Comparison of ENCODE assay signal across 19 cellular contexts in the genomic region with DNA sequence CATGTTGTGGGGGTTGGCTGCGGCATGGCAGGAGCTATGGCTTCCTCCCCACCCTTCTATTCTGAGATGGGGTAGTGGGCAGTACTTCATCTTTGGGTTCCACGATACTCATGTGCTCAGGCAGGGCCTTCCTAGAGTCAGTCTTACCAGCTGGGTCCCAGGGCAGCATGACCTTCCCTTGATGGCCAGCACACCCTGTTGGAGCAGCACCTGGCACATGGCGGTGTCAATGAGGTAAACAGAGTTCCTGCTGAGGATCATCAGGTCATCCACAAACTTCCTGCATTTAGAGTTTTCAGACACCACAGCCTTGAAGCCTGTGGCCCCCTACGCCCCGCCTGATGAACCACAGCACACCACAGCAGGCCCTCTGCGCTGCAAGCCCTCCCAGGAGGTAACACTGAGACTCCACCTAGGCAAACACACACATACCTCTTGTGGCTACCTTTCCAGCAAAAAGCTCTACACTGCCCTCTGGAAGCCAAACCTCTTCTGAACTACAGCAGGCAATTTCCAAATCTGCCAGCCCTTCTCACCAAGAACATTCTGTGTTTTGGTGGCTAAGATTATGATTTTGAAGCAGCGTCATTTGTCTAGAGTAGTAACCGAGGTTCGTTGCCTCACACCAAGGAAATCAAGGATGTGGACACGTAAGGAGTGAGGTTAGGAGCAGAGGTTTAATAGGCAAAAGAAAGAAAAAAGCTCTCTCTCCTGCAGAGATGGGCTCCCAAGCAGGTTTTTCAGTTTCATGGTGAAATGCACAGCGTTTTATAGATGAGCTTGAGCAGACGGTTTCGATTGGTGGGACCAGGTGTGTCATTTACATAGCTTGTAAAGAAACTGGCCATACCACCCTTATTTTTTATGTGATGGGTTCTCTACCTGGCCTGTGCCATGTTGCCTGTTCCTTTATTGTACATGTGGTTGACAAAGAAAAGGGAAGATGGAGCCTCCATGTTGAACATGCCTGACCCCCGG. TPM values are rescaled to one million over a fixed set of nuclear protein-coding genes. Genes with fewer than 3 reads are reported as not detected.
A peak's percentile ranks its signal among the peaks of the same experiment; 100 is the strongest.
DNase-seq lines count a peak whose midpoint lies in the region; ATAC-seq and TF ChIP-seq lines count a peak whose summit lies in the region.
"Had no signal": no experiment of that assay in that cellular context is flagged by ENCODE, and none has a peak within 500 bp of the region (broad histone marks: within the 10 kb centered on the region; RNA-seq: fewer than 3 reads in every experiment).

No MANE protein-coding gene starts in this region.

- H2AFZ ChIP-seq in H9 (ENCODE audit: low read length): no peak overlapping the region

- H3K27me3 ChIP-seq in H9 (ENCODE audit: insufficient read depth, low read length) (no peaks in the 10 kb centered on the region), colonic mucosa (no peaks in the 10 kb centered on the region)
- H3K27me3 ChIP-seq: tibial artery had no signal

- H4K91ac ChIP-seq in H9 (ENCODE audit: insufficient read length, low read depth, low read length): no peak overlapping the region

- no peak overlapping the region for H3K27ac ChIP-seq in H9 (ENCODE audit: insufficient read length, low read depth, low read length)
- H3K27ac ChIP-seq in colonic mucosa: no peak overlapping the region
- H3K27ac ChIP-seq: BLaER1 treated with 17β-estradiol and CSF1 and Interleukin-3, amounts not matched to agents 10 nM and 100 nM; tibial artery had no signal

- no peak overlapping the region for H3K4ac ChIP-seq in H9 (ENCODE audit: low read depth, low read length)

- ATAC-seq in mucosa of descending colon (peak; percentile 72), HG02763 (IDR thresholded peaks at IDR 0.05; ENCODE audit: unreplicated experiment) (no peak)
- ATAC-seq: naive thymus-derived CD8-positive, alpha-beta T cell had no signal

- H4K8ac ChIP-seq in H9 (replicated peaks; ENCODE audit: insufficient read length, low read depth, low read length): no peak overlapping the region

- WGBS in H9 (ENCODE audit: extremely low coverage, insufficient read length, low lambda C conversion rate): no CpG with 5 or more reads among the region's 14 CpGs

- DNase-seq in H9 (peak; percentile 46), NCI-H748 (lab: John Stamatoyannopoulos, UW; ENCODE audit: unreplicated experiment) (peak; percentile 51), colonic mucosa (peak; percentile 44), mucosa of descending colon (peak in 1 of 3 donors; percentile 54), medulla oblongata (ENCODE audit: extremely low spot score) (no peak), NCI-H2227 treated with DMSO at 0.1 percent for 48 hours (lab: John Stamatoyannopoulos, UW) (no peak)
- no peak for DNase-seq in stimulated activated CD8-positive, alpha-beta memory T cell treated with anti-CD3 and anti-CD28 coated beads, Interleukin-4, amount 100 ng/mL, for 48 hours
- DNase-seq: activated CD4-positive, alpha-beta T cell treated with anti-CD3 and anti-CD28 coated beads for 4 hours; activated naive CD4-positive, alpha-beta T cell treated with anti-CD3 and anti-CD28 coated beads, Interleukin-2, amount 50 U/mL, for 16 hours; GDM1; naive thymus-derived CD8-positive, alpha-beta T cell; NCI-H1105; T-helper 2 cell; tibial artery had no signal

- intact Hi-C loops in colonic mucosa (cut with DNase I): no loop called here
- intact Hi-C loops in mucosa of descending colon (cut with DNase I, micrococcal nuclease): no loop called here

- no peak overlapping the region for H3K4me3 Mint-ChIP-seq in H9
- H3K4me3 Mint-ChIP-seq: brain; naive thymus-derived CD8-positive, alpha-beta T cell had no signal

- no peaks in the 10 kb centered on the region for H3K79me1 ChIP-seq in H9 (ENCODE audit: insufficient read depth, low read depth, low read length, poor library complexity, severe bottlenecking)

- no peak overlapping the region for H3K18ac ChIP-seq in H9 (ENCODE audit: insufficient read length, low read depth, low read length)

- H3K23ac ChIP-seq in H9 (ENCODE audit: insufficient read length, low read depth, low read length): no peak overlapping the region

- H3K36me3 ChIP-seq in colonic mucosa (no peaks in the 10 kb centered on the region), mucosa of descending colon (ENCODE audit: low read depth) (no peaks in the 10 kb centered on the region)
- H3K36me3 ChIP-seq: BLaER1 treated with 17β-estradiol and CSF1 and Interleukin-3, amounts not matched to agents 10 nM and 100 nM; tibial artery had no signal

- H3K9me3 ChIP-seq in H9 (ENCODE audit: control insufficient read depth, low read depth, low read length): no peaks in the 10 kb centered on the region
- H3K9me3 ChIP-seq in colonic mucosa: no peaks in the 10 kb centered on the region
- H3K9me3 ChIP-seq in mucosa of descending colon: no peaks in the 10 kb centered on the region
- H3K9me3 ChIP-seq: BLaER1 treated with 17β-estradiol and CSF1 and Interleukin-3, amounts not matched to agents 10 nM and 100 nM; tibial artery had no signal

- H2BK15ac ChIP-seq in H9 (ENCODE audit: low read depth, low read length): no peak overlapping the region

- H3K56ac ChIP-seq in H9 (ENCODE audit: insufficient read length, low read depth, low read length): no peak overlapping the region

- no peak overlapping the region for H3K4me2 ChIP-seq in H9 (ENCODE audit: insufficient read depth, insufficient read length, low read length)

- H2BK5ac ChIP-seq in H9 (ENCODE audit: insufficient read length, low read length): no peak overlapping the region

- H3K4me3 ChIP-seq in colonic mucosa: no peak overlapping the region
- H3K4me3 ChIP-seq in mucosa of descending colon: no peak overlapping the region
- H3K4me3 ChIP-seq: BLaER1 treated with 17β-estradiol and CSF1 and Interleukin-3, amounts not matched to agents 10 nM and 100 nM; tibial artery had no signal

- H3K4me1 ChIP-seq in H9 (ENCODE audit: insufficient read depth, low read length) (no peaks in the 10 kb centered on the region), colonic mucosa (no peaks in the 10 kb centered on the region), mucosa of descending colon (ENCODE audit: low read depth) (no peaks in the 10 kb centered on the region)
- H3K4me1 ChIP-seq: tibial artery had no signal

- no peak overlapping the region for H3T11ph ChIP-seq in H9 (ENCODE audit: low read length)

- no peaks in the 10 kb centered on the region for H3K36me3 Mint-ChIP-seq in H9 (ENCODE audit: insufficient read depth in 1 of 3, low read depth in 3 of 3)
- H3K36me3 Mint-ChIP-seq: brain had no signal

- H2AK5ac ChIP-seq in H9 (ENCODE audit: insufficient read length, low read length): no peak overlapping the region

- no peak overlapping the region for H2BK12ac ChIP-seq in H9 (ENCODE audit: insufficient read length, low read depth, low read length)

- H3K9ac ChIP-seq in H9 (ENCODE audit: extremely low read depth, insufficient read length, low read length) (no peak overlapping the region), colonic mucosa (ENCODE audit: low read depth in 2 of 2, low read length in 2 of 2) (no peak overlapping the region)
- H3K9ac ChIP-seq: BLaER1 treated with 17β-estradiol and CSF1 and Interleukin-3, amounts not matched to agents 10 nM and 100 nM had no signal

- no peaks in the 10 kb centered on the region for H3K79me2 ChIP-seq in H9 (ENCODE audit: insufficient read depth, low read length)

- no peaks in the 10 kb centered on the region for H3K9me3 Mint-ChIP-seq in H9
- H3K9me3 Mint-ChIP-seq: brain; naive thymus-derived CD8-positive, alpha-beta T cell had no signal

- H2BK120ac ChIP-seq in H9 (ENCODE audit: low read depth, low read length, poor library complexity, severe bottlenecking): no peak overlapping the region

- H4K20me1 ChIP-seq in H9 (ENCODE audit: control insufficient read depth, insufficient read depth, insufficient read length): no peaks in the 10 kb centered on the region

- no peak overlapping the region for H2BK20ac ChIP-seq in H9 (ENCODE audit: low read depth, low read length, poor library complexity, severe bottlenecking)

- H3K27ac Mint-ChIP-seq in H9: no peak overlapping the region
- H3K27ac Mint-ChIP-seq: brain; naive thymus-derived CD8-positive, alpha-beta T cell had no signal

- peaks cover 8 to 11% of the 10 kb centered on the region in 2 experiments; a peak in 3 of 4 replicates for H3K4me1 Mint-ChIP-seq in H9

- H3K27me3 Mint-ChIP-seq in H9 (ENCODE audit: low read depth): peaks cover 4% of the 10 kb centered on the region; the same call in 1 of the 2 replicates

- H4K5ac ChIP-seq in H9 (ENCODE audit: insufficient read length, low read depth, low read length): no peak overlapping the region

- TF ChIP-seq CTCF in H9 (conservative IDR thresholded peaks at IDR 0.05) (peak; percentile 53), colonic mucosa (IDR thresholded peaks at IDR 0.05) (no peak), mucosa of descending colon (IDR thresholded peaks at IDR 0.05) (no peak)

- no peak overlapping the region for H3K14ac ChIP-seq in H9 (ENCODE audit: insufficient read depth, low read length)

- H3K23me2 ChIP-seq in H9 (ENCODE audit: insufficient read length, low read depth, low read length, poor library complexity, severe bottlenecking): no peaks in the 10 kb centered on the region

RNA-seq across cellular contexts. Expression of a gene that starts 20.3 kb away (rescaled TPM):
- total RNA-seq in H9 (2021): not detected in 2 replicates
- total RNA-seq in colonic mucosa: not detected
- not detected for total RNA-seq in mucosa of descending colon
- total RNA-seq: kidney epithelial cell; naive thymus-derived CD8-positive, alpha-beta T cell; NCI-H460 had no signal

RNA-seq across cellular contexts. Expression of a gene that starts 32.3 kb away (rescaled TPM):
- 0.42 TPM in 2 replicates for total RNA-seq in H9 (2021)
- total RNA-seq in colonic mucosa: 100 to 1,000 TPM in 1 of 2 donors, 10 to 100 TPM in 1; 69.3 to 121 TPM
- total RNA-seq in mucosa of descending colon: 100 to 1,000 TPM in 1 of 3 donors, 10 to 100 TPM in 2; 34.5 to 101 (median 70.9) TPM
- total RNA-seq: naive thymus-derived CD8-positive, alpha-beta T cell had no signal

Comparison
In these comparisons a context has a peak if more than half of its experiments do, and no peak if none do; other contexts are left out.
1. DNase-seq: peak in H9 (single experiment), NCI-H748 (single experiment) and colonic mucosa (single experiment); none in medulla oblongata (single experiment), stimulated activated CD8-positive, alpha-beta memory T cell treated with anti-CD3 and anti-CD28 coated beads, Interleukin-4, amount 100 ng/mL, for 48 hours (single experiment) and NCI-H2227 treated with DMSO at 0.1 percent for 48 hours (single experiment).
2. RNA of a gene that starts 32.3 kb away (total RNA-seq): 69.3 to 121 TPM in colonic mucosa and 34.5 to 101 TPM in mucosa of descending colon; 0.42 TPM in H9; every median in the first group is over 10 times any median in the second.